19 cellular contexts compared by ENCODE assay signal in the genomic region with DNA sequence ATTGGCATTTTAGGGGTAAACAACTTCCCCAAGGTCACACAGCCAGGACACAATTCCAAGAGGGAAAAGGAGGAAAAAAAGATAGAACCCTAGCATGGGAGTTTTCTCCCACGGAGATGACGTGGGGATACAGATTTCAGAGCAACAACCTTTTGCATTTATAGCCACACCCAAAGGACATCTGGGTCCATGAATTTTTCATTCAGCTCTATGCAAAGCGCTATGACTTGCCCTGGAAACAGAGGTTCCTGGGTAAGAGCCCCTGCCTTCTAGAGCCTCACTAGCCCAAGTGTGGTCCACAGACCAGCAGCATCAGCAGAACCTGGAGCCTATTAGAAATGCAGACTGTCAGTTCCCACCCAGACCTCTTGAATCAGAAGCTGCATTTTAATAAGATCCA. TPM values are rescaled to one million over a fixed set of nuclear protein-coding genes. Genes with fewer than 3 reads are reported as not detected.
A peak's percentile ranks its signal among the peaks of the same experiment; 100 is the strongest.
DNase-seq lines count a peak whose midpoint lies in the region; ATAC-seq, FAIRE-seq and TF ChIP-seq lines count a peak whose summit lies in the region.
"Had no signal": no experiment of that assay in that cellular context is flagged by ENCODE, and none has a peak within 500 bp of the region (broad histone marks: within the 10 kb centered on the region; RNA-seq: fewer than 3 reads in every experiment).

No MANE protein-coding gene starts in this region.

- in situ Hi-C loops in mammary epithelial cell (cut with MboI; ENCODE audit: low sequenced_read_pairs in 2 of 2): no loop called here

- DNase-seq in endothelial cell of umbilical vein (ENCODE audit: low read depth, low spot score) (no peak), NCI-H2227 treated with DMSO at 0.1 percent for 48 hours (lab: John Stamatoyannopoulos, UW) (no peak), osteocyte (ENCODE audit: extremely low spot score, unreplicated experiment) (no peak), mammary epithelial cell (no peak)
- DNase-seq: activated CD4-positive, CD25-positive, alpha-beta regulatory T cell; amniotic stem cell; cerebellar nuclear complex; KG1; left cardiac atrium; naive thymus-derived CD4-positive, alpha-beta T cell; NCI-H146; NCI-H510A; testis had no signal

- H3K9me2 ChIP-seq in SU-DHL-6 (replicated peaks; ENCODE audit: insufficient read depth, low read length): no peaks in the 10 kb centered on the region

- H3K36me3 ChIP-seq in BLaER1 (no peaks in the 10 kb centered on the region), SU-DHL-6 (ENCODE audit: low read length) (no peaks in the 10 kb centered on the region), endothelial cell of umbilical vein (ENCODE audit: control insufficient read depth in 2 of 2, extremely low read depth in 1 of 2, insufficient read depth in 2 of 2, low read length in 2 of 2) (no peaks in the 10 kb centered on the region), mammary epithelial cell (ENCODE audit: insufficient read depth, low read length) (no peaks in the 10 kb centered on the region)

- WGBS in mammary epithelial cell (ENCODE audit: low coverage, missing lambda C conversion rate): 74% methylated on average over 3 of the region's 3 CpGs

- intact Hi-C loops in endothelial cell of umbilical vein (cut with micrococcal nuclease) (loop anchor here (5.0 kb wide), 1 partner anchor 81 kb away; no protein-coding TSS in a partner anchor), mammary epithelial cell (cut with micrococcal nuclease) (no loop called here)

- H3K9me1 ChIP-seq in endothelial cell of umbilical vein (replicated peaks; ENCODE audit: control insufficient read depth, extremely low read depth, insufficient read depth, low read length): no peaks in the 10 kb centered on the region

- peaks cover 20% of the 10 kb centered on the region for H3F3A ChIP-seq in SU-DHL-6 (ENCODE audit: insufficient read depth)

- H4K20me1 ChIP-seq in BLaER1 (no peaks in the 10 kb centered on the region), SU-DHL-6 (ENCODE audit: low read depth, low read length) (no peaks in the 10 kb centered on the region), endothelial cell of umbilical vein (replicated peaks; ENCODE audit: control insufficient read depth, extremely low read depth, insufficient read depth, low read length) (no peaks in the 10 kb centered on the region), mammary epithelial cell (ENCODE audit: insufficient read depth, low read length) (no peaks in the 10 kb centered on the region)

- H3K4me2 ChIP-seq in BLaER1: peak overlapping the region; percentile 87
- peak overlapping the region; percentile 72 for H3K4me2 ChIP-seq in SU-DHL-6 (ENCODE audit: low read depth, low read length, poor library complexity, severe bottlenecking)
- peak overlapping the region; percentile 94 for H3K4me2 ChIP-seq in endothelial cell of umbilical vein (ENCODE audit: insufficient read depth, low read length)
- no peak overlapping the region for H3K4me2 ChIP-seq in mammary epithelial cell (ENCODE audit: insufficient read depth, low read depth, low read length)

- no peaks in the 10 kb centered on the region for H3K36me3 Mint-ChIP-seq in osteocyte (ENCODE audit: unreplicated experiment)

- peak overlapping the region; percentile 87 for H2AFZ ChIP-seq in SU-DHL-6 (ENCODE audit: low read depth, low read length, severe bottlenecking)
- H2AFZ ChIP-seq in endothelial cell of umbilical vein (ENCODE audit: low read depth, low read length): peak overlapping the region; percentile 89
- no peak overlapping the region for H2AFZ ChIP-seq in mammary epithelial cell (ENCODE audit: low read depth, low read length)

- H3K27ac Mint-ChIP-seq in osteocyte (ENCODE audit: unreplicated experiment): no peak overlapping the region

- no peaks in the 10 kb centered on the region for H3K9me3 Mint-ChIP-seq in osteocyte (ENCODE audit: unreplicated experiment)

- H3K27me3 Mint-ChIP-seq in osteocyte (ENCODE audit: unreplicated experiment): no peaks in the 10 kb centered on the region

- H3K9ac ChIP-seq in BLaER1 (peak overlapping the region; percentile 76), SU-DHL-6 (ENCODE audit: low read length) (peak overlapping the region; percentile 43), endothelial cell of umbilical vein (replicated peaks; ENCODE audit: extremely low read depth, insufficient read depth, low read length) (peak overlapping the region; percentile 57), mammary epithelial cell (ENCODE audit: insufficient read depth, low read length) (no peak overlapping the region)

- no peak for FAIRE-seq in endothelial cell of umbilical vein (lab: Jason Lieb, UNC)
- FAIRE-seq: RCC 7860 had no signal

- no peak for ATAC-seq in HG02973 (IDR thresholded peaks at IDR 0.05; ENCODE audit: unreplicated experiment)

- H3K4me1 ChIP-seq in BLaER1 (peaks cover 74% of the 10 kb centered on the region), endothelial cell of umbilical vein (ENCODE audit: control insufficient read depth, extremely low read depth, insufficient read depth, low read length) (peaks cover 37% of the 10 kb centered on the region), mammary epithelial cell (ENCODE audit: insufficient read depth, low read length) (no peaks in the 10 kb centered on the region)

- POLR2A ChIA-PET in endothelial cell of umbilical vein (lab: Charles Lee): interaction anchor here (0.8 kb wide), 1 partner anchor 86 kb away, joined by 3 read pairs; no protein-coding TSS in a partner anchor

- dilution Hi-C loops in endothelial cell of umbilical vein (cut with MboI; ENCODE audit: extremely low pct_ligation_motif_present, low sequenced_read_pairs): no loop called here
- dilution Hi-C loops in mammary epithelial cell (cut with HindIII; ENCODE audit: low sequenced_read_pairs): no loop called here

- H3K4me3 Mint-ChIP-seq in osteocyte (ENCODE audit: unreplicated experiment): no peak overlapping the region

- H3K4me1 Mint-ChIP-seq in osteocyte (ENCODE audit: unreplicated experiment): peaks cover 24% of the 10 kb centered on the region

- H3K4me3 ChIP-seq in BLaER1: peak overlapping the region; percentile 44; the same call in 1 of the 2 replicates
- H3K4me3 ChIP-seq in GM08714 (ENCODE audit: low read length): peak overlapping the region; percentile 51; the same call in 1 of the 2 replicates
- H3K4me3 ChIP-seq in SU-DHL-6 (ENCODE audit: insufficient read depth, low read length, poor library complexity, severe bottlenecking): peak overlapping the region; percentile 45
- H3K4me3 ChIP-seq in endothelial cell of umbilical vein (replicated peaks in 1 of 3; ENCODE audit: insufficient read depth in 1 of 3, low read depth in 1 of 3, low read length in 3 of 3): peak overlapping the region in 1 of 3 experiments; percentile 39
- H3K4me3 ChIP-seq in mammary epithelial cell (replicated peaks in 1 of 3; ENCODE audit: insufficient read depth in 1 of 3, low read depth in 2 of 3, low read length in 3 of 3): no peak overlapping the region
- H3K4me3 ChIP-seq: testis had no signal

- CTCF ChIA-PET in endothelial cell of umbilical vein (lab: Charles Lee) (interaction anchor here (0.6 to 1.7 kb wide), 8 partner anchors 11 to 125 kb away, joined by 3 to 6 read pairs (median 3); no protein-coding TSS in a partner anchor), mammary epithelial cell (lab: Charles Lee; ENCODE audit: low non-redundant PET) (no interaction called here)

- TF ChIP-seq POLR2A in endothelial cell of umbilical vein (IDR thresholded peaks at IDR 0.05; ENCODE audit: low read depth, low read length): no peak

- TF ChIP-seq CTCF in SU-DHL-6 (IDR thresholded peaks at IDR 0.05; ENCODE audit: insufficient read depth, low read length, poor library complexity, severe bottlenecking) (no peak), endothelial cell of umbilical vein (IDR thresholded peaks at IDR 0.05; ENCODE audit: extremely low read depth in 1 of 2, insufficient read depth in 1 of 2, low read depth in 1 of 2, low read length in 2 of 2) (no peak), osteocyte (IDR thresholded peaks at IDR 0.05) (no peak), mammary epithelial cell (conservative IDR thresholded peaks at IDR 0.05 in 1 of 2, IDR thresholded peaks at IDR 0.05 in 1 of 2; ENCODE audit: extremely low read depth in 1 of 2, insufficient read depth in 1 of 2, low read depth in 1 of 2, low read length in 2 of 2) (no peak)

- BruUV-seq in endothelial cell of umbilical vein (replicated peaks; lab: Mats Ljungman, UMichigan) (no TSS peak), mammary epithelial cell (replicated peaks; lab: Mats Ljungman, UMichigan) (no TSS peak)

- H3K27ac ChIP-seq in BLaER1 (peak overlapping the region; percentile 88), SU-DHL-6 (ENCODE audit: low read depth, low read length) (peak overlapping the region; percentile 43), endothelial cell of umbilical vein (ENCODE audit: insufficient read depth, low read depth, low read length) (peak overlapping the region; percentile 90), mammary epithelial cell (ENCODE audit: insufficient read depth, low read depth, low read length) (no peak overlapping the region)
- H3K27ac ChIP-seq: HL-60, testis had no signal

- H3K9me3 ChIP-seq in BLaER1 (no peaks in the 10 kb centered on the region), SU-DHL-6 (ENCODE audit: insufficient read depth, low read length) (no peaks in the 10 kb centered on the region), endothelial cell of umbilical vein (replicated peaks; ENCODE audit: control insufficient read depth, insufficient read depth, low read length) (no peaks in the 10 kb centered on the region), mammary epithelial cell (replicated peaks; ENCODE audit: insufficient read depth, low read length) (no peaks in the 10 kb centered on the region)
- H3K9me3 ChIP-seq: testis had no signal

- H3K27me3 ChIP-seq in BLaER1: no peaks in the 10 kb centered on the region
- H3K27me3 ChIP-seq in SU-DHL-6 (ENCODE audit: low read length): no peaks in the 10 kb centered on the region
- no peaks in the 10 kb centered on the region for H3K27me3 ChIP-seq in endothelial cell of umbilical vein (ENCODE audit: control insufficient read depth in 2 of 2, insufficient read depth in 2 of 2, low read length in 2 of 2)
- no peaks in the 10 kb centered on the region for H3K27me3 ChIP-seq in mammary epithelial cell (ENCODE audit: insufficient read depth, low read length)
- H3K27me3 ChIP-seq: testis had no signal

- H3K79me2 ChIP-seq in SU-DHL-6 (ENCODE audit: insufficient read depth, low read length) (no peaks in the 10 kb centered on the region), endothelial cell of umbilical vein (ENCODE audit: control insufficient read depth, insufficient read depth, low read length) (no peaks in the 10 kb centered on the region), mammary epithelial cell (ENCODE audit: insufficient read depth, low read length) (no peaks in the 10 kb centered on the region)

RNA-seq across cellular contexts. Expression of a gene that starts 17.5 kb away (rescaled TPM):
- total RNA-seq in endothelial cell of umbilical vein: 22.6 and 23.8 TPM in 2 replicates
- 10.0 and 10.4 TPM in 2 replicates for polyA plus RNA-seq in endothelial cell of umbilical vein
- polyA plus RNA-seq in endothelial cell of umbilical vein (2011; cell fraction: cytosol; rRNA removed): 7.9 and 8.3 TPM in 2 replicates
- 26.1 and 27.2 TPM in 2 replicates for polyA plus RNA-seq in endothelial cell of umbilical vein (2011; cell fraction: nucleus; rRNA removed)
- 17.7 and 18.4 TPM in 2 replicates for polyA plus RNA-seq in endothelial cell of umbilical vein (2012)
- 24.6 and 24.8 TPM in 2 replicates for polyA minus RNA-seq in endothelial cell of umbilical vein
- not detected for polyA minus RNA-seq in endothelial cell of umbilical vein (2011; cell fraction: cytosol; rRNA and poly(A)+ RNA removed)
- polyA minus RNA-seq in endothelial cell of umbilical vein (2011; cell fraction: nucleus; rRNA and poly(A)+ RNA removed): 19.9 and 22.0 TPM in 2 replicates
- total RNA-seq in osteocyte: 62.2 and 64.5 TPM in 2 replicates
- 1 to 10 TPM; 1.0 to 4.5 TPM for total RNA-seq in mammary epithelial cell
- 32.3 TPM for polyA plus RNA-seq in mammary epithelial cell
- 96.8 TPM for polyA minus RNA-seq in mammary epithelial cell

RNA-seq across cellular contexts. Expression of a gene that starts 59.2 kb away (rescaled TPM):
- not detected in 2 replicates for total RNA-seq in endothelial cell of umbilical vein
- polyA plus RNA-seq in endothelial cell of umbilical vein: not detected in 2 replicates
- polyA plus RNA-seq in endothelial cell of umbilical vein (2011; cell fraction: cytosol; rRNA removed): not detected in 2 replicates
- not detected in 2 replicates for polyA plus RNA-seq in endothelial cell of umbilical vein (2011; cell fraction: nucleus; rRNA removed)
- polyA plus RNA-seq in endothelial cell of umbilical vein (2012): 0.05 and 0.08 TPM in 2 replicates
- polyA minus RNA-seq in endothelial cell of umbilical vein: not detected in 2 replicates
- not detected for polyA minus RNA-seq in endothelial cell of umbilical vein (2011; cell fraction: cytosol; rRNA and poly(A)+ RNA removed)
- polyA minus RNA-seq in endothelial cell of umbilical vein (2011; cell fraction: nucleus; rRNA and poly(A)+ RNA removed): not detected in 2 replicates
- not detected in 2 replicates for total RNA-seq in osteocyte
- total RNA-seq in mammary epithelial cell: not detected
- polyA plus RNA-seq in mammary epithelial cell: 0.02 TPM
- polyA minus RNA-seq in mammary epithelial cell: not detected

Comparison
In these comparisons a context has a peak if more than half of its experiments do, and no peak if none do; other contexts are left out.
1. H3K4me3 ChIP-seq: peak in BLaER1 (single experiment), GM08714 (single experiment) and SU-DHL-6 (single experiment); none in mammary epithelial cell (0 of 3).